Comparison of ENCODE assay signal across 13 cellular contexts in genomic region chr7:47449810-47450586, GRCh38.
DNase-seq lines count a peak whose midpoint lies in the region; ATAC-seq and TF ChIP-seq lines count a peak whose summit lies in the region.
"Had no signal": no experiment of that assay in that cellular context is flagged by ENCODE, and none has a peak within 500 bp of the region (broad histone marks: within the 10 kb centered on the region; RNA-seq: fewer than 3 reads in every experiment).

No MANE protein-coding gene starts in this region.

- H3K4me3 ChIP-seq in adrenal gland: no peak overlapping the region
- no peak overlapping the region for H3K4me3 ChIP-seq in hepatocyte
- H3K4me3 ChIP-seq in skeletal muscle tissue (ENCODE audit: low read length in 3 of 3): peak overlapping the region in 1 of 3 donors; percentile 13
- H3K4me3 ChIP-seq: GM23338 had no signal

- TF ChIP-seq POLR2A in adrenal gland (IDR thresholded peaks at IDR 0.05): no peak

- no peaks in the 10 kb centered on the region for H3K27me3 ChIP-seq in adrenal gland
- H3K27me3 ChIP-seq in hepatocyte: no peaks in the 10 kb centered on the region
- H3K27me3 ChIP-seq in skeletal muscle tissue (ENCODE audit: control insufficient read depth in 3 of 3, insufficient read depth in 3 of 3, low read length in 3 of 3): no peaks in the 10 kb centered on the region

- H3K9me3 ChIP-seq in adrenal gland (replicated peaks in 1 of 3) (no peaks in the 10 kb centered on the region), hepatocyte (ENCODE audit: low read depth) (no peaks in the 10 kb centered on the region), skeletal muscle tissue (ENCODE audit: control insufficient read depth in 3 of 3, low read length in 3 of 3) (no peaks in the 10 kb centered on the region)

- TF ChIP-seq CTCF in adrenal gland (IDR thresholded peaks at IDR 0.05) (no peak), hepatocyte (IDR thresholded peaks at IDR 0.05; ENCODE audit: poor library complexity) (no peak)

- no peaks in the 10 kb centered on the region for H3K9me2 ChIP-seq in hepatocyte (replicated peaks; ENCODE audit: insufficient read depth)

- DNase-seq in ELR (ENCODE audit: low read depth): peak; percentile 68
- no peak for DNase-seq in adrenal gland
- DNase-seq in hepatocyte (ENCODE audit: low spot score): no peak
- no peak for DNase-seq in NCI-H187 (lab: John Stamatoyannopoulos, UW)
- DNase-seq: activated CD8-positive, alpha-beta T cell treated with anti-CD3 and anti-CD28 coated beads, Interleukin-2, amount 10 ng/mL, durations not matched to agents 7 days and 5 days; activated naive CD8-positive, alpha-beta T cell treated with anti-CD3 and anti-CD28 coated beads, Interleukin-2, amount 10 ng/mL, durations not matched to agents 7 days and 5 days; NCI-H1417 treated with DMSO at 0.1 percent for 48 hours; NK-92 treated with Interleukin-12 subunit alpha and Interleukin-12 subunit beta, amount 100 ng/mL, for 24 hours; T-helper 17 cell had no signal

- H3K9ac ChIP-seq in skeletal muscle tissue (ENCODE audit: low read depth in 1 of 3, low read length in 3 of 3): peak overlapping the region in 1 of 3 donors; percentile 69

- peaks cover 97% of the 10 kb centered on the region for H3K79me2 ChIP-seq in hepatocyte

- peaks cover 49% of the 10 kb centered on the region for H4K20me1 ChIP-seq in hepatocyte (ENCODE audit: insufficient read depth, poor library complexity, severe bottlenecking)

- H3K36me3 ChIP-seq in adrenal gland (replicated peaks in 1 of 2) (no peaks in the 10 kb centered on the region), hepatocyte (replicated peaks; ENCODE audit: insufficient read depth, low read depth) (no peaks in the 10 kb centered on the region), skeletal muscle tissue (ENCODE audit: control insufficient read depth in 3 of 3, insufficient read depth in 3 of 3, low read length in 3 of 3) (peaks cover 0 to 2% (median 0%) of the 10 kb centered on the region in 3 donors)

- peaks cover 40 to 83% of the 10 kb centered on the region in 2 donors for H3K4me1 ChIP-seq in adrenal gland (replicated peaks in 1 of 2)
- peaks cover 37% of the 10 kb centered on the region for H3K4me1 ChIP-seq in hepatocyte (ENCODE audit: insufficient read depth)
- H3K4me1 ChIP-seq in skeletal muscle tissue (ENCODE audit: control insufficient read depth in 3 of 3, insufficient read depth in 3 of 3, low read length in 3 of 3): peaks cover 54 to 92% (median 82%) of the 10 kb centered on the region in 3 donors

- no peak overlapping the region for H3K4me2 ChIP-seq in hepatocyte
- H3K4me2 ChIP-seq: GM23338 had no signal

- H2AFZ ChIP-seq in hepatocyte: no peak overlapping the region
- H2AFZ ChIP-seq: GM23338 had no signal

- no peak for ATAC-seq in GM19035 (IDR thresholded peaks at IDR 0.05; ENCODE audit: unreplicated experiment)
- ATAC-seq in HG02623 (IDR thresholded peaks at IDR 0.05; ENCODE audit: unreplicated experiment): no peak
- ATAC-seq: activated CD8-positive, alpha-beta T cell treated with anti-CD3 and anti-CD28 coated beads, Interleukin-2, amount 10 ng/mL, durations not matched to agents 7 days and 5 days; GM23338; T-helper 17 cell had no signal

- 78 to 90% (median 87%) methylated on average over 7 to 11 of the region's 11 CpGs for WGBS in adrenal gland, 4 donors
- WGBS in hepatocyte (ENCODE audit: low lambda C conversion rate, missing lambda C conversion rate): 87% methylated on average over 11 of the region's 11 CpGs

- H3K27ac ChIP-seq in adrenal gland (peak overlapping the region in 4 of 5 donors; percentile 36 to 98 (median 71)), hepatocyte (peak overlapping the region; percentile 38), skeletal muscle tissue (ENCODE audit: low read depth, low read length) (peak overlapping the region; percentile 87)

- intact Hi-C loops in adrenal gland (cut with DNase I): loop anchor here in 1 of 2 donors (10.0 kb wide), 1 partner anchor 125 kb away; no protein-coding TSS in a partner anchor
